ENCODE assay signal across 8 cellular contexts in the genomic region with DNA sequence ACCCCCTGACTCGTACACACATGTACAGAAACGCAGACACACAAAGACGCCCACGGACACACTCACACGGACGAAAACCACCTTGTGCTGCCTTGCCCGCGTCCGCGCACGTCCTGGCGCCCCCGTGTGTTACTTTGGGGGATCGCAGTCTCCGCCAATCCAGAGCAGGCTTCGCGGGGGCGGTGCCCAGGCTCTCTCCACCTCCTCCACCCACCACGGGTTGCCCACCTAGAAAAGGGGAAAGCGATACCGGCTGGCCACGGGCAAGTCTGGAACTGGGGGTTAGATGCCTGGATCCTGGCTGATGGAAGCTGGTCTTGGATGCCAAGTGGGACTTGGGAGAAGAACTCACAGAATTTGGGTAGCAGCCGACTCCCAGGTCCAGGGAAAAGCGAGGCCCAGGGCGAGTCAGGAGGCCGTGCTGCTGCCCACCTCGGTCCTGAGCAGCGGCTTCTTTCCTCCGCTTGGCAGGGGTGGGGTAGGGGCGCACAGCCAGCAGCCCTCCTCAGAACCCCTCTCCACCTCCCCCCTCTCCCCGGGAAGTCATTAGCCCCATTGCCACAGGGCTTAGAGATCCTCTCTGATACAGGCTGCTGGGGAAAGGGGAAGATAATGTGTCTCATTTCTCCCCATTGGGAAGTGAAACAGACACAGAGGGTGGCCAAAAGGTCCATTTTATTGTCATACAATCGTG. TPM values are rescaled to one million over a fixed set of nuclear protein-coding genes. Genes with fewer than 3 reads are reported as not detected.
DNase-seq lines count a peak whose midpoint lies in the region; ATAC-seq and TF ChIP-seq lines count a peak whose summit lies in the region.

No MANE protein-coding gene starts in this region.

- peak; percentile 52 for ATAC-seq in CD4-positive, alpha-beta T cell (ENCODE audit: poor library complexity)
- ATAC-seq in HG02759 (IDR thresholded peaks at IDR 0.05; ENCODE audit: unreplicated experiment) (peak; percentile 37), GM19351 (IDR thresholded peaks at IDR 0.05; ENCODE audit: unreplicated experiment) (no peak)
- ATAC-seq in activated T-cell treated with anti-CD3 and anti-CD28 coated beads, Interleukin-2, amount 50 U/mL, for 4 hours, result peak; percentile 29 to 41

- peaks cover 96% of the 10 kb centered on the region for H3K27me3 ChIP-seq in CD4-positive, alpha-beta T cell (ENCODE audit: control insufficient read depth, insufficient read depth, low read length)
- peaks cover 49 to 100% (median 100%) of the 10 kb centered on the region in 3 donors for H3K27me3 ChIP-seq in stomach

- peak overlapping the region; percentile 64 for H3K4me3 Mint-ChIP-seq in CD4-positive, alpha-beta T cell
- H3K4me3 Mint-ChIP-seq in activated T-cell treated with anti-CD3 and anti-CD28 coated beads, Interleukin-2, amount 50 U/mL, for 4 hours, result peak overlapping the region; percentile 52
- no peak overlapping the region for H3K4me3 Mint-ChIP-seq in nephron progenitor cell

- TF ChIP-seq EP300 in stomach (IDR thresholded peaks at IDR 0.05), result no peak

- H3K27me3 Mint-ChIP-seq in CD4-positive, alpha-beta T cell, result peaks cover 93% of the 10 kb centered on the region
- peaks cover 83% of the 10 kb centered on the region for H3K27me3 Mint-ChIP-seq in activated T-cell treated with anti-CD3 and anti-CD28 coated beads, Interleukin-2, amount 50 U/mL, for 4 hours (ENCODE audit: low read depth)
- peaks cover 100% of the 10 kb centered on the region for H3K27me3 Mint-ChIP-seq in nephron progenitor cell (ENCODE audit: low read depth, poor library complexity)

- CTCF ChIA-PET in CD4-positive, alpha-beta T cell (lab: Charles Lee), result interaction anchor here (1.6 to 3.8 kb wide), 3 partner anchors 22 to 92 kb away, joined by 4 to 28 read pairs (median 5); no protein-coding TSS in a partner anchor

- peaks cover 34 to 71% (median 62%) of the 10 kb centered on the region in 4 donors for H3K4me1 ChIP-seq in stomach

- peak; percentile 61 to 83 (median 74) for DNase-seq in CD4-positive, alpha-beta T cell
- peak; percentile 84 for DNase-seq in activated T-cell treated with anti-CD3 and anti-CD28 coated beads, Interleukin-2, amount 50 U/mL, for 4 hours
- DNase-seq in fibroblast of gingiva (ENCODE audit: low read depth) (peak; percentile 55), nephron progenitor cell (peak; percentile 93), stomach (peak; percentile 75)

- no peak overlapping the region for H3K27ac Mint-ChIP-seq in CD4-positive, alpha-beta T cell
- no peak overlapping the region for H3K27ac Mint-ChIP-seq in nephron progenitor cell

- no peak for TF ChIP-seq POLR2A in stomach (IDR thresholded peaks at IDR 0.05)

- peaks cover 75% of the 10 kb centered on the region for H3K4me1 Mint-ChIP-seq in CD4-positive, alpha-beta T cell (ENCODE audit: low read depth)
- peaks cover 74% of the 10 kb centered on the region for H3K4me1 Mint-ChIP-seq in activated T-cell treated with anti-CD3 and anti-CD28 coated beads, Interleukin-2, amount 50 U/mL, for 4 hours (ENCODE audit: low read depth)
- peaks cover 76% of the 10 kb centered on the region for H3K4me1 Mint-ChIP-seq in nephron progenitor cell

- intact Hi-C loops in CD4-positive, alpha-beta T cell (cut with DNase I, micrococcal nuclease), result loop anchor here (1.0 to 5.0 kb wide), 4 partner anchors 25 to 283 kb away; a partner anchor contains a TSS
- intact Hi-C loops in stomach (cut with DNase I; ENCODE audit: low total_unique reads), result no loop called here

- no peaks in the 10 kb centered on the region for H3K9me3 Mint-ChIP-seq in CD4-positive, alpha-beta T cell
- H3K9me3 Mint-ChIP-seq in activated T-cell treated with anti-CD3 and anti-CD28 coated beads, Interleukin-2, amount 50 U/mL, for 4 hours, result no peaks in the 10 kb centered on the region
- H3K9me3 Mint-ChIP-seq in nephron progenitor cell, result no peaks in the 10 kb centered on the region

- TF ChIP-seq CTCF in CD4-positive, alpha-beta T cell (IDR thresholded peaks at IDR 0.05), result peak; percentile 93
- peak; percentile 85 for TF ChIP-seq CTCF in nephron progenitor cell (IDR thresholded peaks at IDR 0.05)
- TF ChIP-seq CTCF in stomach (IDR thresholded peaks at IDR 0.05), result peak in 5 of 7 experiments; percentile 68 to 88 (median 84)

- H3K4me3 ChIP-seq in stomach, result no peak overlapping the region

- no peaks in the 10 kb centered on the region for H3K36me3 Mint-ChIP-seq in CD4-positive, alpha-beta T cell (ENCODE audit: low read depth)
- no peaks in the 10 kb centered on the region for H3K36me3 Mint-ChIP-seq in activated T-cell treated with anti-CD3 and anti-CD28 coated beads, Interleukin-2, amount 50 U/mL, for 4 hours (ENCODE audit: insufficient read depth)
- H3K36me3 Mint-ChIP-seq in nephron progenitor cell (ENCODE audit: low read depth), result no peaks in the 10 kb centered on the region

- 1 to 3% (median 3%) methylated on average over 27 to 32 of the region's 32 CpGs for WGBS in stomach, 5 donors

- H3K9me3 ChIP-seq in CD4-positive, alpha-beta T cell (ENCODE audit: control insufficient read depth, low read length), result no peaks in the 10 kb centered on the region
- H3K9me3 ChIP-seq in stomach, result no peaks in the 10 kb centered on the region

- H3K27ac ChIP-seq in CD4-positive, alpha-beta T cell (ENCODE audit: low read depth, low read length), result no peak overlapping the region
- H3K27ac ChIP-seq in stomach, result no peak overlapping the region

- POLR2A ChIA-PET in CD4-positive, alpha-beta T cell (lab: Charles Lee), result interaction anchor here (1.0 kb wide), 1 partner anchor 26 kb away, joined by 3 read pairs; no protein-coding TSS in a partner anchor

- H3K36me3 ChIP-seq in stomach, result no peaks in the 10 kb centered on the region

TF ChIP-seq in PFSK-1, 5 proteins besides CTCF, POLR2A, EP300 and RAD21:
- TF ChIP-seq, protein P1, sequence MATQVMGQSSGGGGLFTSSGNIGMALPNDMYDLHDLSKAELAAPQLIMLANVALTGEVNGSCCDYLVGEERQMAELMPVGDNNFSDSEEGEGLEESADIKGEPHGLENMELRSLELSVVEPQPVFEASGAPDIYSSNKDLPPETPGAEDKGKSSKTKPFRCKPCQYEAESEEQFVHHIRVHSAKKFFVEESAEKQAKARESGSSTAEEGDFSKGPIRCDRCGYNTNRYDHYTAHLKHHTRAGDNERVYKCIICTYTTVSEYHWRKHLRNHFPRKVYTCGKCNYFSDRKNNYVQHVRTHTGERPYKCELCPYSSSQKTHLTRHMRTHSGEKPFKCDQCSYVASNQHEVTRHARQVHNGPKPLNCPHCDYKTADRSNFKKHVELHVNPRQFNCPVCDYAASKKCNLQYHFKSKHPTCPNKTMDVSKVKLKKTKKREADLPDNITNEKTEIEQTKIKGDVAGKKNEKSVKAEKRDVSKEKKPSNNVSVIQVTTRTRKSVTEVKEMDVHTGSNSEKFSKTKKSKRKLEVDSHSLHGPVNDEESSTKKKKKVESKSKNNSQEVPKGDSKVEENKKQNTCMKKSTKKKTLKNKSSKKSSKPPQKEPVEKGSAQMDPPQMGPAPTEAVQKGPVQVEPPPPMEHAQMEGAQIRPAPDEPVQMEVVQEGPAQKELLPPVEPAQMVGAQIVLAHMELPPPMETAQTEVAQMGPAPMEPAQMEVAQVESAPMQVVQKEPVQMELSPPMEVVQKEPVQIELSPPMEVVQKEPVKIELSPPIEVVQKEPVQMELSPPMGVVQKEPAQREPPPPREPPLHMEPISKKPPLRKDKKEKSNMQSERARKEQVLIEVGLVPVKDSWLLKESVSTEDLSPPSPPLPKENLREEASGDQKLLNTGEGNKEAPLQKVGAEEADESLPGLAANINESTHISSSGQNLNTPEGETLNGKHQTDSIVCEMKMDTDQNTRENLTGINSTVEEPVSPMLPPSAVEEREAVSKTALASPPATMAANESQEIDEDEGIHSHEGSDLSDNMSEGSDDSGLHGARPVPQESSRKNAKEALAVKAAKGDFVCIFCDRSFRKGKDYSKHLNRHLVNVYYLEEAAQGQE (IDR thresholded peaks at IDR 0.05; ENCODE audit: insufficient read depth in 1 of 2, low read depth in 2 of 2, low read length in 2 of 2), result no peak
- 0 out of 2 replicates have a peak, but pooled peaks have one; percentile 58 for TF ChIP-seq TAF1 (IDR thresholded peaks at IDR 0.05; ENCODE audit: borderline replicate concordance, insufficient read depth, low read length)
- TF ChIP-seq POLR2AphosphoS5 (IDR thresholded peaks at IDR 0.05; ENCODE audit: low read depth, low read length), result peak; percentile 58; the same call in 1 of the 2 replicates
- TF ChIP-seq FOXP2 (optimal IDR thresholded peaks at IDR 0.05; ENCODE audit: borderline replicate concordance, extremely low read depth, extremely low read length, insufficient read depth), result no peak
- TF ChIP-seq SIN3A (IDR thresholded peaks at IDR 0.05; ENCODE audit: borderline replicate concordance, insufficient read depth, low read length), result peak; percentile 49; the same call in 1 of the 2 replicates

RNA-seq across cellular contexts. Expression of a gene that starts 4.6 kb away (rescaled TPM):
- not detected for total RNA-seq in CD4-positive, alpha-beta T cell
- 14,821 TPM for polyA plus RNA-seq in PFSK-1 (2012; ENCODE audit: insufficient read length, low read depth)
- total RNA-seq in activated T-cell treated with anti-CD3 and anti-CD28 coated beads, Interleukin-2, amount 50 U/mL, for 4 hours, result not detected
- total RNA-seq in stomach, result 1 to 10 TPM in 1 of 5 donors, under 1 TPM in 1, not detected in 3; 0.55 to 5.8 TPM
- polyA plus RNA-seq in stomach, result under 1 TPM in 2 of 3 donors, not detected in 1; 0.15 to 0.75 TPM

RNA-seq across cellular contexts. Expression of a gene that starts 10.1 kb away (rescaled TPM):
- total RNA-seq in CD4-positive, alpha-beta T cell, result not detected
- 0.26 TPM for polyA plus RNA-seq in PFSK-1 (2012; ENCODE audit: insufficient read length, low read depth)
- total RNA-seq in activated T-cell treated with anti-CD3 and anti-CD28 coated beads, Interleukin-2, amount 50 U/mL, for 4 hours, result not detected
- not detected for total RNA-seq in stomach
- under 1 TPM in 1 of 3 donors, not detected in 2; 0.05 TPM for polyA plus RNA-seq in stomach

RNA-seq across cellular contexts. Expression of a gene that starts 15.7 kb away (rescaled TPM):
- 1 to 10 TPM; 3.0 to 3.9 TPM for total RNA-seq in CD4-positive, alpha-beta T cell
- polyA plus RNA-seq in PFSK-1 (2012; ENCODE audit: insufficient read length, low read depth), result 149 TPM
- total RNA-seq in activated T-cell treated with anti-CD3 and anti-CD28 coated beads, Interleukin-2, amount 50 U/mL, for 4 hours, result 10 to 100 TPM; 27.6 to 32.9 (median 28.3) TPM
- total RNA-seq in stomach, result 10 to 100 TPM in 3 of 5 donors, 1 to 10 TPM in 1, not detected in 1; 2.7 to 54.9 (median 17.6) TPM
- 10 to 100 TPM; 34.7 to 71.2 (median 62.3) TPM for polyA plus RNA-seq in stomach

RNA-seq across cellular contexts. Expression of a gene that starts 30.9 kb away (rescaled TPM):
- under 1 TPM in 1 of 2 experiments, not detected in 1; 0.11 TPM for total RNA-seq in CD4-positive, alpha-beta T cell
- 0.43 TPM for polyA plus RNA-seq in PFSK-1 (2012; ENCODE audit: insufficient read length, low read depth)
- total RNA-seq in activated T-cell treated with anti-CD3 and anti-CD28 coated beads, Interleukin-2, amount 50 U/mL, for 4 hours, result not detected
- 1 to 10 TPM in 2 of 5 donors, not detected in 3; 1.7 to 2.3 TPM for total RNA-seq in stomach
- polyA plus RNA-seq in stomach, result not detected

RNA-seq across cellular contexts. Expression of a gene that starts 43.1 kb away (rescaled TPM):
- under 1 TPM in 1 of 2 experiments, not detected in 1; 0.11 TPM for total RNA-seq in CD4-positive, alpha-beta T cell
- 36.0 TPM for polyA plus RNA-seq in PFSK-1 (2012; ENCODE audit: insufficient read length, low read depth)
- under 1 TPM; 0.18 to 0.46 (median 0.33) TPM for total RNA-seq in activated T-cell treated with anti-CD3 and anti-CD28 coated beads, Interleukin-2, amount 50 U/mL, for 4 hours
- 10 to 100 TPM in 2 of 5 donors, 1 to 10 TPM in 2, under 1 TPM in 1; 0.58 to 25.0 (median 8.4) TPM for total RNA-seq in stomach
- 10 to 100 TPM in 1 of 3 donors, 1 to 10 TPM in 2; 3.2 to 13.6 (median 4.1) TPM for polyA plus RNA-seq in stomach
